Comparison of ENCODE assay signal across 1 cellular context in the genomic region with DNA sequence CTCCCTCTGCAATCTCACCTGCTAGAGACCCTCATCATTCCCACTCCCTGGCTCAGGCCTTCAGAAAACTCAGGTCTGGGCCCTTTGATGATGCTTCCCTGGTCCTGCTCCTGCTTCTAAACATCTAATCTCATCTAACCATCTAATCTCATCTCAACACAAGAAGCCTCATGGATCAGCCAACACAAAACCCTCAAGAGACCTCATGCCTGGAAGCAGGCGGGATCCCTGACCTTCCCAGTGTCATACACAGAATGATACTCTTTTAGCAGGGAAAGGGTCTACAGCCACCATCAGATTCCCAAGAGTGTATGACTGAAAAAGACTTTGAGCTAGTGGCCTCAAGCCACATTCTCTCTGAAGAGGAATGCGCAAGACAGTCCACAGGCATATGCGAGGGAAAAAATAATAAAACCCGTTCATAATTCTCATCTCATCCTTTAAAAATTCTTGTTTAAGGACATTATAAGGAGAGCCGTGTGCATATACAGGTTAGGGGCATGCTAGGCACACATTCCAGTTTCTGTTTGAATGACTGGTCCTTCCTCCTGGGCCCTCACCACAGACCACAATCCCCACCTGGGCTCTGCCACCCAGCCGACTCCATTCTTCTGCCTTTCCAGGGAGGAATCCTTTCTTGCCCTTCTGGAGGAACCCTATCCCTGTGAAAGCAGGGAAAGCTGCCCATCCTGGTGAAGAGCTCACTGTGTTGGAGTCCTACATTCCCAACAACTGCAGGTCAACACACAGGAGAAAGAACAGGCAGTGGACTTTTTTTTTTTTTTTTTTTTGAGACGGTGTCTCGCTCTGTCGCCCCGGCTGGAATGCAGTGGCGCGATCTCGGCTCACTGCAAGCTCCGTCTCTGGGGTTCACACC.
TF ChIP-seq lines count a peak whose summit lies in the region.

No MANE protein-coding gene starts in this region.

TF ChIP-seq in HepG2, 621 proteins besides CTCF, POLR2A, EP300 and RAD21:
- TF ChIP-seq ZNF121 (CRISPR knock-in tag; IDR thresholded peaks at IDR 0.05) (peak; percentile 24; the same call in 1 of the 2 replicates), ZNF772 (CRISPR knock-in tag; IDR thresholded peaks at IDR 0.05) (no peak), ZNF441 (CRISPR knock-in tag; IDR thresholded peaks at IDR 0.05; ENCODE audit: borderline replicate concordance) (0 out of 2 replicates have a peak, but pooled peaks have one; percentile 67), ZNF350 (CRISPR knock-in tag; IDR thresholded peaks at IDR 0.05; ENCODE audit: borderline replicate concordance, low read depth) (0 out of 2 replicates have a peak, but pooled peaks have one; percentile 4), ZFP62 (CRISPR knock-in tag; IDR thresholded peaks at IDR 0.05) (no peak)
- TF ChIP-seq, protein P1, sequence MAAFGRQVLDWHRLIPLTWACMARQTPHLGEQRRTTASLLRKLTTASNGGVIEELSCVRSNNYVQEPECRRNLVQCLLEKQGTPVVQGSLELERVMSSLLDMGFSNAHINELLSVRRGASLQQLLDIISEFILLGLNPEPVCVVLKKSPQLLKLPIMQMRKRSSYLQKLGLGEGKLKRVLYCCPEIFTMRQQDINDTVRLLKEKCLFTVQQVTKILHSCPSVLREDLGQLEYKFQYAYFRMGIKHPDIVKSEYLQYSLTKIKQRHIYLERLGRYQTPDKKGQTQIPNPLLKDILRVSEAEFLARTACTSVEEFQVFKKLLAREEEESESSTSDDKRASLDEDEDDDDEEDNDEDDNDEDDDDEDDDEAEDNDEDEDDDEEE (CRISPR knock-in tag; IDR thresholded peaks at IDR 0.05) = 0 out of 2 replicates have a peak, but pooled peaks have one; percentile 36
